ENCODE assay signal across 1 cellular context in genomic region chr18:48763714-48764100, GRCh38.
TF ChIP-seq lines count a peak whose summit lies in the region.

No MANE protein-coding gene starts in this region.

TF ChIP-seq in IMR-90, 13 proteins besides CTCF, POLR2A, EP300 and RAD21 (continued from another document):
- no peak for TF ChIP-seq SMC3 (IDR thresholded peaks at IDR 0.05; ENCODE audit: low read depth, low read length)
- TF ChIP-seq BHLHE40 (IDR thresholded peaks at IDR 0.05; ENCODE audit: low read depth, low read length): no peak
